In the genomic region with DNA sequence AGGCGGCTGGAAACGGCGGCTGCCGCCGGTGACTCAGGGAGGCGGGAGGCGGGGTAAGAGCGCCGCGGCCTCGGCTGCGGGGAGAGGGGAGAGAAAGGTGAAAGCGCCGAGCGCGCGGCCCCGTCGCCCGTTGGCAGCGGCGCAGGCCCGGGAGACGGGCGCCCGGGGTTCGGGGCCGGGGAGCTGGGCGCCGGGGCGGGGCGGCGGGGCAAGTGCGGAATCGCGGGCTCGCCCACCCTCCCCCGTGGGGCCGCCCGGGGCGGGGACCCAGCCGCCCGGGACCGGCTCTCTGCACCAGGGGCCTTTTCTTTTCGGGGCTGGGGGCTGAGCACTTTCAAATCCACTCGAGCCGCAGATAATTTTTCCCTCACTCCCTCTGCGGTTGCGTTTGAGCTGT, we compare ENCODE assay signal across 1 cellular context.
TF ChIP-seq lines count a peak whose summit lies in the region.

No MANE protein-coding gene starts in this region.

TF ChIP-seq in K562, 482 proteins besides CTCF, POLR2A, EP300 and RAD21 (continued from another document):
- TF ChIP-seq, protein P1, sequence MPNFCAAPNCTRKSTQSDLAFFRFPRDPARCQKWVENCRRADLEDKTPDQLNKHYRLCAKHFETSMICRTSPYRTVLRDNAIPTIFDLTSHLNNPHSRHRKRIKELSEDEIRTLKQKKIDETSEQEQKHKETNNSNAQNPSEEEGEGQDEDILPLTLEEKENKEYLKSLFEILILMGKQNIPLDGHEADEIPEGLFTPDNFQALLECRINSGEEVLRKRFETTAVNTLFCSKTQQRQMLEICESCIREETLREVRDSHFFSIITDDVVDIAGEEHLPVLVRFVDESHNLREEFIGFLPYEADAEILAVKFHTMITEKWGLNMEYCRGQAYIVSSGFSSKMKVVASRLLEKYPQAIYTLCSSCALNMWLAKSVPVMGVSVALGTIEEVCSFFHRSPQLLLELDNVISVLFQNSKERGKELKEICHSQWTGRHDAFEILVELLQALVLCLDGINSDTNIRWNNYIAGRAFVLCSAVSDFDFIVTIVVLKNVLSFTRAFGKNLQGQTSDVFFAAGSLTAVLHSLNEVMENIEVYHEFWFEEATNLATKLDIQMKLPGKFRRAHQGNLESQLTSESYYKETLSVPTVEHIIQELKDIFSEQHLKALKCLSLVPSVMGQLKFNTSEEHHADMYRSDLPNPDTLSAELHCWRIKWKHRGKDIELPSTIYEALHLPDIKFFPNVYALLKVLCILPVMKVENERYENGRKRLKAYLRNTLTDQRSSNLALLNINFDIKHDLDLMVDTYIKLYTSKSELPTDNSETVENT (CRISPR knock-in tag; IDR thresholded peaks at IDR 0.05): peak; percentile 88
- TF ChIP-seq BCOR (IDR thresholded peaks at IDR 0.05) (no peak), POLR2B (IDR thresholded peaks at IDR 0.05; ENCODE audit: low read depth, partially characterized antibody) (peak; percentile 65), ERF (CRISPR knock-in tag; IDR thresholded peaks at IDR 0.05) (0 out of 2 replicates have a peak, but pooled peaks have one; percentile 48), CBFA2T2 (conservative IDR thresholded peaks at IDR 0.05) (no peak), POLR2AphosphoS5 (IDR thresholded peaks at IDR 0.05; ENCODE audit: control insufficient read depth, insufficient read depth, low read depth, low read length) (peak; percentile 85), AFF4 (CRISPR knock-in tag; IDR thresholded peaks at IDR 0.05) (0 out of 2 replicates have a peak, but pooled peaks have one; percentile 1), SAP30 (IDR thresholded peaks at IDR 0.05; ENCODE audit: borderline replicate concordance, insufficient read depth, low read depth, low read length, poor library complexity, severe bottlenecking) (peak; percentile 41), FOSL1 (tag; conservative IDR thresholded peaks at IDR 0.05) (peak; percentile 1; the same call in 1 of the 2 replicates), PML (IDR thresholded peaks at IDR 0.05; ENCODE audit: low read length) (peak; percentile 47; the same call in 1 of the 2 replicates), RB1 (IDR thresholded peaks at IDR 0.05; ENCODE audit: low read depth) (peak; percentile 40; the same call in 1 of the 2 replicates), POLR2G (IDR thresholded peaks at IDR 0.05; ENCODE audit: low read depth, low read length) (peak; percentile 97), CAMTA2 (CRISPR knock-in tag; conservative IDR thresholded peaks at IDR 0.05) (no peak), KDM1A (IDR thresholded peaks at IDR 0.05) (no peak)
TF ChIP-seq in K562: peak in this region for 27.
